ENCODE assay signal across 15 cellular contexts in the genomic region with DNA sequence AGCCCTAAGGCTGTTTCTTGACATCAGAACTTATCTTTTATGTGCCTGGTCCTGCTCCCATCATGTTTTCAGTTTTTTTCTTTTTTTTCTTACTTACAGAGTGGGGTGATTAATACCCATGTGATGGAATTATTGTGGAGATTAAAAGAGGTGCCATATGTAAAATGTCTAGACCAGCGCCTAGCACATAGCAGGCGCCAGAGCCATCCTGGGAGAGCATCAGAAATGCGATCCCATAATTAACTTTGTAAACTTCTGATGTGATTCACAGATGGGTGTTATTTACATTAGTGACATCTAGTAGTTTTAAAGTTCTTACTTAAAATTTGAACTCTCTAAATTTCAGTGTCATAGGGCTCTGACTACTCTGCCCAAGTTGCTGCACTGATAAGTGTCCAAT.
A peak's percentile ranks its signal among the peaks of the same experiment; 100 is the strongest.
DNase-seq lines count a peak whose midpoint lies in the region; ATAC-seq and TF ChIP-seq lines count a peak whose summit lies in the region.
"Had no signal": no experiment of that assay in that cellular context is flagged by ENCODE, and none has a peak within 500 bp of the region (broad histone marks: within the 10 kb centered on the region; RNA-seq: fewer than 3 reads in every experiment).

No MANE protein-coding gene starts in this region.

- DNase-seq in A172 (ENCODE audit: low spot score) = peak; percentile 63
- peak; percentile 50 for DNase-seq in HCEC 1CT
- DNase-seq in left kidney (ENCODE audit: low read depth, low spot score) = peak; percentile 16
- no peak for DNase-seq in amygdala (lab: John Stamatoyannopoulos, UW)
- DNase-seq in HuH-7 (ENCODE audit: low spot score) = no peak
- DNase-seq in NCI-H345 (lab: John Stamatoyannopoulos, UW) = no peak
- DNase-seq: activated CD4-positive, alpha-beta memory T cell treated with anti-CD3 and anti-CD28 coated beads, Interleukin-2, amount 10 ng/mL, durations not matched to agents 7 days and 5 days; colonic mucosa; esophagus squamous epithelium; left ventricle myocardium superior; naive thymus-derived CD4-positive, alpha-beta T cell; NCI-H1092; testis had no signal

- ATAC-seq in GM21717 (IDR thresholded peaks at IDR 0.05; ENCODE audit: unreplicated experiment) = no peak
- ATAC-seq: left ventricle myocardium superior; naive thymus-derived CD4-positive, alpha-beta T cell had no signal

- no peak for TF ChIP-seq CTCF in VCaP (conservative IDR thresholded peaks at IDR 0.05)

- H3K27ac ChIP-seq in VCaP = peak overlapping the region; percentile 75
- H3K27ac ChIP-seq: colonic mucosa, esophagus squamous epithelium, testis had no signal

Comparison
In these comparisons a context has a peak if more than half of its experiments do, and no peak if none do; other contexts are left out.
1. DNase-seq: peak in A172 (single experiment), HCEC 1CT (single experiment) and left kidney (single experiment); none in amygdala (0 of 56), HuH-7 (single experiment) and NCI-H345 (single experiment).